Comparison of ENCODE assay signal across 23 cellular contexts in genomic region chr20:13929836-13930235, GRCh38.
"Had no signal": no experiment of that assay in that cellular context is flagged by ENCODE, and none has a peak within 500 bp of the region (broad histone marks: within the 10 kb centered on the region; RNA-seq: fewer than 3 reads in every experiment).

No MANE protein-coding gene starts in this region.

- H3K9ac ChIP-seq: neural progenitor cell had no signal

- H3K4me1 ChIP-seq: esophagus squamous epithelium, neural progenitor cell, psoas muscle, spleen, transverse colon, upper lobe of right lung, uterus had no signal

- H3K27ac ChIP-seq: esophagus squamous epithelium, neural progenitor cell, ovary, psoas muscle, skin epidermis, spleen, thoracic aorta, transverse colon, upper lobe of right lung, uterus had no signal

- H3K4me2 ChIP-seq: neural progenitor cell had no signal

- H3K9me3 ChIP-seq: esophagus squamous epithelium, ovary, psoas muscle, spleen, thoracic aorta, transverse colon, upper lobe of right lung, uterus had no signal

- H3K27me3 ChIP-seq: esophagus squamous epithelium, neural progenitor cell, ovary, transverse colon, upper lobe of right lung, uterus had no signal

- H3K36me3 ChIP-seq: esophagus squamous epithelium, neural progenitor cell, ovary, spleen, thoracic aorta, transverse colon, upper lobe of right lung, uterus had no signal

- DNase-seq: cortex of kidney; effector memory CD8-positive, alpha-beta T cell; erythroblast; esophagus squamous epithelium; head of caudate nucleus; left ventricle myocardium superior; mesenchymal stem cell; naive thymus-derived CD4-positive, alpha-beta T cell; ovary; posterior cingulate gyrus; psoas muscle; right cardiac atrium; spleen; stimulated activated CD4-positive, alpha-beta T cell treated with anti-CD3 and anti-CD28 coated beads, Interleukin-4, amount 100 ng/mL, for 4 hours; stimulated activated naive CD8-positive, alpha-beta T cell treated with anti-CD3 and anti-CD28 coated beads, Interleukin-15, Interleukin-2, amounts not matched to agents 100 U/mL and 50 U/mL, for 24 hours; transverse colon; upper lobe of right lung; uterus had no signal

- H2AFZ ChIP-seq: neural progenitor cell had no signal

- H3K4me3 ChIP-seq: esophagus squamous epithelium, lung, neural progenitor cell, ovary, psoas muscle, skin epidermis, spleen, thoracic aorta, transverse colon, upper lobe of right lung, uterus had no signal

- ATAC-seq: effector memory CD8-positive, alpha-beta T cell; left ventricle myocardium superior; naive thymus-derived CD4-positive, alpha-beta T cell; psoas muscle; stimulated activated memory B cell treated with anti-CD40 and anti-IgM and Interleukin-4, amounts not matched to agents 10 μg/mL and 1 μg/mL and 100 μg/mL, for 72 hours; stimulated activated naive CD8-positive, alpha-beta T cell treated with anti-CD3 and anti-CD28 coated beads, Interleukin-15, Interleukin-2, amounts not matched to agents 100 U/mL and 50 U/mL, for 24 hours; upper lobe of right lung had no signal
